ENCODE assay signal across 1 cellular context in genomic region chr9:99221623-99222415, GRCh38.
TF ChIP-seq lines count a peak whose summit lies in the region.

TSS of gene ALG2 (minus strand) at chr9:99221942. CDS start at chr9:99221894, 48 bp downstream.
TSS of gene SEC61B (plus strand) at chr9:99222282. CDS start at chr9:99222364, 82 bp downstream.

TF ChIP-seq in GM12878, 131 proteins besides CTCF, POLR2A, EP300 and RAD21 (continued from another document and continues in another):
- TF ChIP-seq ZNF592 (IDR thresholded peaks at IDR 0.05) (peak; percentile 97), PRDM15 (CRISPR knock-in tag; IDR thresholded peaks at IDR 0.05) (no peak), BCL3 (IDR thresholded peaks at IDR 0.05; ENCODE audit: borderline replicate concordance, insufficient read depth, low read depth, low read length, poor library complexity, severe bottlenecking) (no peak), SIX5 (IDR thresholded peaks at IDR 0.05; ENCODE audit: low read depth, low read length, severe bottlenecking) (no peak), SIN3A (IDR thresholded peaks at IDR 0.05; ENCODE audit: low read depth, low read length) (0 out of 2 replicates have a peak, but pooled peaks have one; percentile 39), BRCA1 (IDR thresholded peaks at IDR 0.05; ENCODE audit: low read depth, low read length) (0 out of 2 replicates have a peak, but pooled peaks have one; percentile 13), JUNB (IDR thresholded peaks at IDR 0.05) (no peak), CREB1 (IDR thresholded peaks at IDR 0.05; ENCODE audit: low read depth) (peak; percentile 60), ZNF384 (IDR thresholded peaks at IDR 0.05; ENCODE audit: borderline replicate concordance, low read depth, low read length) (no peak), ATF7 (IDR thresholded peaks at IDR 0.05; ENCODE audit: low read depth) (peak; percentile 81), SREBF2 (IDR thresholded peaks at IDR 0.05; ENCODE audit: low read length) (no peak), CEBPB (IDR thresholded peaks at IDR 0.05; ENCODE audit: borderline replicate concordance in 1 of 2, low read depth in 2 of 2, low read length in 2 of 2) (no peak), ZNF207 (IDR thresholded peaks at IDR 0.05; ENCODE audit: borderline replicate concordance) (peak; percentile 98; the same call in 1 of the 2 replicates), RB1 (IDR thresholded peaks at IDR 0.05; ENCODE audit: borderline replicate concordance) (peak; percentile 76; the same call in 1 of the 2 replicates), RCOR1 (conservative IDR thresholded peaks at IDR 0.05; ENCODE audit: low read depth, low read length) (no peak), RAD51 (IDR thresholded peaks at IDR 0.05) (no peak; the same call in 1 of the 2 replicates), ZZZ3 (IDR thresholded peaks at IDR 0.05; ENCODE audit: control insufficient read depth, insufficient read length, low read depth) (no peak), KDM1A (IDR thresholded peaks at IDR 0.05; ENCODE audit: borderline replicate concordance) (no peak), BCLAF1 (IDR thresholded peaks at IDR 0.05) (no peak), ELK1 (IDR thresholded peaks at IDR 0.05; ENCODE audit: low read depth, low read length) (no peak), IRF5 (IDR thresholded peaks at IDR 0.05; ENCODE audit: borderline replicate concordance) (peak; percentile 99), MTA2 (IDR thresholded peaks at IDR 0.05; ENCODE audit: low read depth) (no peak; the same call in 1 of the 2 replicates), GATAD2B (conservative IDR thresholded peaks at IDR 0.05; ENCODE audit: low read depth) (0 out of 2 replicates have a peak, but pooled peaks have one; percentile 67), USF2 (IDR thresholded peaks at IDR 0.05; ENCODE audit: borderline replicate concordance, low read depth, low read length) (no peak), PAX5 (IDR thresholded peaks at IDR 0.05; ENCODE audit: borderline replicate concordance, low read depth, low read length) (no peak), STAT3 (IDR thresholded peaks at IDR 0.05; ENCODE audit: low read depth, low read length) (no peak), HDGF (IDR thresholded peaks at IDR 0.05) (no peak), DPF2 (IDR thresholded peaks at IDR 0.05) (peak; percentile 84), BMI1 (IDR thresholded peaks at IDR 0.05; ENCODE audit: borderline replicate concordance) (no peak), ZNF687 (IDR thresholded peaks at IDR 0.05) (no peak; the same call in 1 of the 2 replicates), ZNF622 (IDR thresholded peaks at IDR 0.05) (no peak), TCF12 (IDR thresholded peaks at IDR 0.05; ENCODE audit: low read depth, low read length) (peak; percentile 89), NFYA (IDR thresholded peaks at IDR 0.05; ENCODE audit: borderline replicate concordance, low read depth, low read length) (no peak), LARP7 (IDR thresholded peaks at IDR 0.05) (peak; percentile 88), ZNF274 (IDR thresholded peaks at IDR 0.05; ENCODE audit: insufficient read depth, insufficient read length) (no peak), ZNF217 (IDR thresholded peaks at IDR 0.05) (0 out of 2 replicates have a peak, but pooled peaks have one; percentile 35), MAX (IDR thresholded peaks at IDR 0.05; ENCODE audit: low read depth, low read length) (peak; percentile 85; the same call in 1 of the 2 replicates), NFXL1 (IDR thresholded peaks at IDR 0.05; ENCODE audit: borderline replicate concordance) (no peak), RBBP5 (conservative IDR thresholded peaks at IDR 0.05) (no peak), CHD2 (IDR thresholded peaks at IDR 0.05; ENCODE audit: borderline replicate concordance, low read depth, low read length) (no peak), ATF3 (IDR thresholded peaks at IDR 0.05; ENCODE audit: borderline replicate concordance, extremely low read depth, low read depth, low read length) (no peak)
